25 cellular contexts compared by ENCODE assay signal in genomic region chr16:86212706-86213426, GRCh38.
DNase-seq lines count a peak whose midpoint lies in the region; ATAC-seq, FAIRE-seq and TF ChIP-seq lines count a peak whose summit lies in the region.
"Had no signal": no experiment of that assay in that cellular context is flagged by ENCODE, and none has a peak within 500 bp of the region (broad histone marks: within the 10 kb centered on the region; RNA-seq: fewer than 3 reads in every experiment).

No MANE protein-coding gene starts in this region.

- H3K4me1 Mint-ChIP-seq in activated CD8-positive, alpha-beta memory T cell treated with anti-CD3 and anti-CD28 coated beads, Interleukin-2, amount 10 ng/mL, durations not matched to agents 7 days and 5 days = peaks cover 10% of the 10 kb centered on the region
- H3K4me1 Mint-ChIP-seq: activated CD4-positive, alpha-beta memory T cell treated with anti-CD3 and anti-CD28 coated beads, Interleukin-2, amount 10 ng/mL, durations not matched to agents 7 days and 5 days had no signal

- H3K9me3 ChIP-seq in mucosa of descending colon = no peaks in the 10 kb centered on the region
- H3K9me3 ChIP-seq in HAP-1 = no peaks in the 10 kb centered on the region
- no peaks in the 10 kb centered on the region for H3K9me3 ChIP-seq in gastroesophageal sphincter

- H3K4me3 ChIP-seq in mucosa of descending colon (no peak overlapping the region), HAP-1 (no peak overlapping the region), gastroesophageal sphincter (no peak overlapping the region)
- H3K4me3 ChIP-seq: tibial nerve had no signal

- no peaks in the 10 kb centered on the region for H3K36me3 ChIP-seq in mucosa of descending colon (ENCODE audit: low read depth)
- no peaks in the 10 kb centered on the region for H3K36me3 ChIP-seq in HAP-1 (replicated peaks)
- H3K36me3 ChIP-seq in gastroesophageal sphincter = no peaks in the 10 kb centered on the region
- H3K36me3 ChIP-seq: tibial nerve had no signal

- H3K36me3 Mint-ChIP-seq in activated CD8-positive, alpha-beta memory T cell treated with anti-CD3 and anti-CD28 coated beads, Interleukin-2, amount 10 ng/mL, durations not matched to agents 7 days and 5 days = no peaks in the 10 kb centered on the region
- H3K36me3 Mint-ChIP-seq: stimulated activated effector memory CD8-positive, alpha-beta T cell treated with anti-CD3 and anti-CD28 coated beads, Interleukin-12 subunit alpha, Interleukin-12 subunit beta, amount 100 ng/mL, for 72 hours had no signal

- DNase-seq in activated CD8-positive, alpha-beta memory T cell treated with anti-CD3 and anti-CD28 coated beads, Interleukin-2, amount 10 ng/mL, durations not matched to agents 7 days and 5 days = no peak
- DNase-seq in activated CD8-positive, alpha-beta memory T cell treated with anti-CD3 and anti-CD28 coated beads, Interleukin-2, amount 50 U/mL, for 4 hours = no peak
- DNase-seq in UCSD-AML1 (lab: John Stamatoyannopoulos, UW; ENCODE audit: unreplicated experiment) (peak; percentile 60), mucosa of descending colon (no peak), HAP-1 (ENCODE audit: low spot score in 2 of 2) (no peak), D721Med (ENCODE audit: insufficient read length, low spot score) (no peak)
- DNase-seq: 8988T; activated CD4-positive, alpha-beta memory T cell treated with anti-CD3 and anti-CD28 coated beads, Interleukin-2, amount 10 ng/mL, durations not matched to agents 7 days and 5 days; activated naive CD4-positive, alpha-beta T cell treated with anti-CD3 and anti-CD28 coated beads, Interleukin-2, amount 50 U/mL, for 16 hours; activated T-cell treated with anti-CD3 and anti-CD28 coated beads, Interleukin-2, amount 50 U/mL, for 48 hours; DMS 273 treated with DMSO at 0.1 percent for 48 hours; GF-D8; Karpas-422; left ventricle myocardium superior; NCI-H2171; NCI-H526; right cardiac atrium; SIG-M5 had no signal

- TF ChIP-seq EP300 in gastroesophageal sphincter (IDR thresholded peaks at IDR 0.05) = no peak

- no peak for TF ChIP-seq POLR2A in gastroesophageal sphincter (IDR thresholded peaks at IDR 0.05)

- TF ChIP-seq CTCF in mucosa of descending colon (IDR thresholded peaks at IDR 0.05) (no peak), gastroesophageal sphincter (IDR thresholded peaks at IDR 0.05) (no peak), D721Med (IDR thresholded peaks at IDR 0.05; ENCODE audit: insufficient read depth, missing control alignments) (no peak)

- CTCF ChIA-PET in activated CD8-positive, alpha-beta memory T cell treated with anti-CD3 and anti-CD28 coated beads, Interleukin-2, amount 10 ng/mL, durations not matched to agents 7 days and 5 days (lab: Charles Lee) = no interaction called here

- H3K27me3 Mint-ChIP-seq in activated CD8-positive, alpha-beta memory T cell treated with anti-CD3 and anti-CD28 coated beads, Interleukin-2, amount 10 ng/mL, durations not matched to agents 7 days and 5 days = no peaks in the 10 kb centered on the region
- H3K27me3 Mint-ChIP-seq: activated CD4-positive, alpha-beta memory T cell treated with anti-CD3 and anti-CD28 coated beads, Interleukin-2, amount 10 ng/mL, durations not matched to agents 7 days and 5 days had no signal

- intact Hi-C loops in mucosa of descending colon (cut with DNase I, micrococcal nuclease) = no loop called here

- in situ Hi-C loops in HAP-1 (cut with MboI; ENCODE audit: low sequenced_read_pairs) = no loop called here

- H3K27me3 ChIP-seq in HAP-1 (ENCODE audit: low read depth) = no peaks in the 10 kb centered on the region
- no peaks in the 10 kb centered on the region for H3K27me3 ChIP-seq in gastroesophageal sphincter
- H3K27me3 ChIP-seq: tibial nerve had no signal

- H3K27ac ChIP-seq in gastroesophageal sphincter = peak overlapping the region in 1 of 4 donors; percentile 46
- H3K27ac ChIP-seq: C4-2B, tibial nerve had no signal

- FAIRE-seq in D721Med (lab: Jason Lieb, UNC) = no peak
- FAIRE-seq: astrocyte, GM12892 had no signal

- peaks cover 6% of the 10 kb centered on the region for H3K9me3 Mint-ChIP-seq in activated CD8-positive, alpha-beta memory T cell treated with anti-CD3 and anti-CD28 coated beads, Interleukin-2, amount 10 ng/mL, durations not matched to agents 7 days and 5 days (ENCODE audit: low read depth)

- ATAC-seq in activated CD8-positive, alpha-beta memory T cell treated with anti-CD3 and anti-CD28 coated beads, Interleukin-2, amount 10 ng/mL, durations not matched to agents 7 days and 5 days = no peak
- peak; percentile 19 for ATAC-seq in mucosa of descending colon
- ATAC-seq in GM18861 (IDR thresholded peaks at IDR 0.05; ENCODE audit: unreplicated experiment) = no peak
- no peak for ATAC-seq in gastroesophageal sphincter
- ATAC-seq: left ventricle myocardium superior; right cardiac atrium; stimulated activated effector memory CD8-positive, alpha-beta T cell treated with anti-CD3 and anti-CD28 coated beads, Interleukin-12 subunit alpha, Interleukin-12 subunit beta, amount 100 ng/mL, for 72 hours had no signal

- no peaks in the 10 kb centered on the region for H3K4me1 ChIP-seq in mucosa of descending colon (ENCODE audit: low read depth)
- H3K4me1 ChIP-seq in HAP-1 = no peaks in the 10 kb centered on the region
- H3K4me1 ChIP-seq in gastroesophageal sphincter = peaks cover 0 to 35% (median 12%) of the 10 kb centered on the region in 3 donors

- 80 to 83% methylated on average over 5 to 11 of the region's 11 CpGs for WGBS in gastroesophageal sphincter (ENCODE audit: low coverage in 1 of 2), 2 donors

- peak overlapping the region; percentile 42 for H3K27ac Mint-ChIP-seq in activated CD8-positive, alpha-beta memory T cell treated with anti-CD3 and anti-CD28 coated beads, Interleukin-2, amount 10 ng/mL, durations not matched to agents 7 days and 5 days
- H3K27ac Mint-ChIP-seq: activated CD4-positive, alpha-beta memory T cell treated with anti-CD3 and anti-CD28 coated beads, Interleukin-2, amount 10 ng/mL, durations not matched to agents 7 days and 5 days; stimulated activated effector memory CD8-positive, alpha-beta T cell treated with anti-CD3 and anti-CD28 coated beads, Interleukin-12 subunit alpha, Interleukin-12 subunit beta, amount 100 ng/mL, for 72 hours had no signal

- H3K4me3 Mint-ChIP-seq in activated CD8-positive, alpha-beta memory T cell treated with anti-CD3 and anti-CD28 coated beads, Interleukin-2, amount 10 ng/mL, durations not matched to agents 7 days and 5 days = no peak overlapping the region
- H3K4me3 Mint-ChIP-seq: activated CD4-positive, alpha-beta memory T cell treated with anti-CD3 and anti-CD28 coated beads, Interleukin-2, amount 10 ng/mL, durations not matched to agents 7 days and 5 days; stimulated activated effector memory CD8-positive, alpha-beta T cell treated with anti-CD3 and anti-CD28 coated beads, Interleukin-12 subunit alpha, Interleukin-12 subunit beta, amount 100 ng/mL, for 72 hours had no signal
